Comparison of ENCODE assay signal across 8 cellular contexts in the genomic region with DNA sequence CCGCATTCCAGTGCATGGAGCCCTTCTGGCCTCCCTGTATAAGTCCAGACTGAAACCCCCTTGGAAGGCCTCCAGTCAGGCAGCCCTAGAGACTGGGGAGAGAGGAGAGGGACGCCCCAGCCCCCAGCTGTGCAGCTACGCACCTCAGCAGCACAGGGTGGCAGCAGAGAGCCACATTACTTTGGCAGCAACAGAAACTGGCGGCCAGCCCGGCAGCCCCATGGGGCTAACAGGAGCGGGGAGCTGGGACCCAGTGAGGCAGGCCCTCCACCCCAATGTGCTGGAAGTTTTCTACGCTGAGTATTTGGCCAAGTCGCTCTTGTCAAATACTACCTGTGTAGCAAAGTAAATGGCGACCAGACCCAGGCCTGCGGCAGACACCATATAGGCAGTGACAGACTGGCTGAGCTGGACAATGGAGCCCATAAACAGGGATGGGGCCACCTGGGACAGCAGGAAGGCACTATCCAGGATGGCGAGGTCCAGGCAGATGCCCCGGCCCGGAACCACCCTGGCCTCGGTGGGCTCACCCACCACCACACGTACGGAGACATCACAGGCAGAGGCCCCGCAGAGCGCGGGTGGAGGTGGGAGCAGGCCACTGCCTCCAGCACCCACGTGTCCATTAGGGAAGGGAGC. TPM values are rescaled to one million over a fixed set of nuclear protein-coding genes. Genes with fewer than 3 reads are reported as not detected.
DNase-seq lines count a peak whose midpoint lies in the region; ATAC-seq and TF ChIP-seq lines count a peak whose summit lies in the region.

No MANE protein-coding gene starts in this region.

- no peak overlapping the region for H2AFZ ChIP-seq in HCT116 (ENCODE audit: low read depth, low read length, poor library complexity, severe bottlenecking)

- 35% methylated on average over 20 of the region's 20 CpGs; no CpG with 5 or more reads in 1 of the 2 donors for WGBS in body of pancreas, 2 donors

- H3K9ac ChIP-seq in HCT116 (ENCODE audit: low read length): no peak overlapping the region

- peaks cover 0 to 2% (median 0%) of the 10 kb centered on the region in 6 donors for H3K9me3 Mint-ChIP-seq in immature natural killer cell

- RAD21 ChIA-PET in HCT116 (lab: Charles Lee; ENCODE audit: low non-redundant PET in 1 of 2, low total read pairs in 2 of 2, uncharacterized antibody in 2 of 2, unreplicated experiment in 2 of 2): interaction anchor here (1.1 to 3.2 kb wide), 7 partner anchors 52 to 319 kb away, joined by 5 to 45 read pairs (median 15); no protein-coding TSS in a partner anchor

- no peaks in the 10 kb centered on the region for H3K4me1 Mint-ChIP-seq in immature natural killer cell

- peak; percentile 90 for ATAC-seq in HCT116
- peak; percentile 83 for ATAC-seq in body of pancreas
- ATAC-seq in GM21723 (IDR thresholded peaks at IDR 0.05; ENCODE audit: unreplicated experiment): no peak

- CTCF ChIA-PET in HCT116 (lab: Charles Lee): interaction anchor here (0.7 to 7.4 kb wide), 26 partner anchors 10 to 319 kb away, joined by 3 to 230 read pairs (median 8); a partner anchor contains a TSS

- H3K27me3 Mint-ChIP-seq in immature natural killer cell (ENCODE audit: low read depth in 3 of 3): peaks cover 0 to 3% (median 3%) of the 10 kb centered on the region in 3 donors

- H3K9me3 ChIP-seq in HCT116 (ENCODE audit: control insufficient read depth in 1 of 2, insufficient read depth in 1 of 2, low read depth in 1 of 2, low read length in 2 of 2) (no peaks in the 10 kb centered on the region), body of pancreas (no peaks in the 10 kb centered on the region)

- DNase-seq in EH (ENCODE audit: low read depth): peak; percentile 69
- no peak for DNase-seq in HCT116 (ENCODE audit: low read depth, low spot score)
- DNase-seq in NCI-H1105 (lab: John Stamatoyannopoulos, UW): peak; percentile 60
- peak; percentile 75 for DNase-seq in UCSD-AML1 (lab: John Stamatoyannopoulos, UW; ENCODE audit: unreplicated experiment)
- DNase-seq in body of pancreas: peak; percentile 82 to 91 (median 84)
- peak; percentile 53 to 65 (median 60) for DNase-seq in immature natural killer cell
- DNase-seq in stimulated activated CD4-positive, alpha-beta T cell treated with anti-CD3 and anti-CD28 coated beads, Interleukin-15, amount 100 ng/mL, for 1 hour (ENCODE audit: low read depth in 1 of 2, low spot score in 1 of 2): peak; percentile 44 to 64

- H3K36me3 ChIP-seq in HCT116 (ENCODE audit: control insufficient read depth in 1 of 2, insufficient read depth in 2 of 2, low read length in 2 of 2): no peaks in the 10 kb centered on the region; a peak in 1 of 4 replicates
- no peaks in the 10 kb centered on the region for H3K36me3 ChIP-seq in body of pancreas (replicated peaks in 1 of 2; ENCODE audit: insufficient read depth in 1 of 2, low read depth in 2 of 2)

- no peaks in the 10 kb centered on the region for H3K9me2 ChIP-seq in HCT116 (ENCODE audit: insufficient read depth)

- no peaks in the 10 kb centered on the region for H3K79me2 ChIP-seq in HCT116 (ENCODE audit: insufficient read depth, low read length)

- H3K4me3 Mint-ChIP-seq in immature natural killer cell: no peak overlapping the region

- H3K4me1 ChIP-seq in HCT116 (ENCODE audit: control insufficient read depth in 1 of 2, insufficient read depth in 2 of 2, low read length in 2 of 2) (peaks cover 4 to 10% of the 10 kb centered on the region in 2 experiments), body of pancreas (peaks cover 8% of the 10 kb centered on the region)

- H3K27me3 ChIP-seq in HCT116 (ENCODE audit: insufficient read depth, low read length) (no peaks in the 10 kb centered on the region), body of pancreas (no peaks in the 10 kb centered on the region)

- POLR2A ChIA-PET in HCT116 (lab: Charles Lee): interaction anchor here (0.6 to 2.1 kb wide), 4 partner anchors 12 to 398 kb away, joined by 3 to 16 read pairs (median 6); no protein-coding TSS in a partner anchor

- H3K27ac ChIP-seq in HCT116 (ENCODE audit: low read depth, low read length) (no peak overlapping the region), body of pancreas (no peak overlapping the region)

- H3K27ac Mint-ChIP-seq in immature natural killer cell: no peak overlapping the region

- no peak overlapping the region for H3K4me3 ChIP-seq in HCT116 (replicated peaks in 1 of 2; ENCODE audit: low read depth in 1 of 2, low read length in 2 of 2)
- no peak overlapping the region for H3K4me3 ChIP-seq in body of pancreas

- BruUV-seq in HCT116 (replicated peaks; lab: Mats Ljungman, UMichigan): no TSS peak

- no peaks in the 10 kb centered on the region for H4K20me1 ChIP-seq in HCT116 (ENCODE audit: insufficient read depth)

- intact Hi-C loops in HCT116 (cut with micrococcal nuclease) (loop anchor here (1.0 kb wide), 3 partner anchors 52 to 318 kb away; no protein-coding TSS in a partner anchor), body of pancreas (cut with DNase I) (no loop called here)

- no peaks in the 10 kb centered on the region for H3K36me3 Mint-ChIP-seq in immature natural killer cell

- TF ChIP-seq POLR2A in HCT116 (IDR thresholded peaks at IDR 0.05; ENCODE audit: borderline replicate concordance, extremely low read depth, insufficient read depth, insufficient read length) (no peak), body of pancreas (IDR thresholded peaks at IDR 0.05) (no peak)

- peak; percentile 96 for TF ChIP-seq RAD21 in HCT116 (IDR thresholded peaks at IDR 0.05; ENCODE audit: low read depth)

- no peak overlapping the region for H3K4me2 ChIP-seq in HCT116 (ENCODE audit: low read length)

- peak; percentile 83 to 89 (median 88) for TF ChIP-seq CTCF in HCT116 (IDR thresholded peaks at IDR 0.05 in 2 of 3, conservative IDR thresholded peaks at IDR 0.05 in 1 of 3; ENCODE audit: borderline replicate concordance in 1 of 3, insufficient read depth in 1 of 3, low read depth in 2 of 3, low read length in 2 of 3)
- TF ChIP-seq CTCF in body of pancreas (IDR thresholded peaks at IDR 0.05): peak; percentile 75 to 91 (median 86)

TF ChIP-seq in HCT116, 20 proteins besides CTCF, POLR2A, EP300 and RAD21 (continues in another document):
- TF ChIP-seq ZNF274 (IDR thresholded peaks at IDR 0.05; ENCODE audit: low read depth, low read length) (no peak), SIN3A (IDR thresholded peaks at IDR 0.05; ENCODE audit: low read depth) (no peak), EZH2phosphoT487 (IDR thresholded peaks at IDR 0.05; ENCODE audit: borderline replicate concordance) (no peak), YY1 (IDR thresholded peaks at IDR 0.05; ENCODE audit: extremely low read depth, insufficient replicate concordance, low read depth, low read length) (no peak), SRF (IDR thresholded peaks at IDR 0.05; ENCODE audit: low read depth) (no peak), JUND (IDR thresholded peaks at IDR 0.05) (no peak), CEBPB (IDR thresholded peaks at IDR 0.05; ENCODE audit: low read depth) (no peak), SP1 (IDR thresholded peaks at IDR 0.05; ENCODE audit: low read depth) (no peak), CBX3 (IDR thresholded peaks at IDR 0.05; ENCODE audit: low read depth) (no peak), POLR2AphosphoS5 (IDR thresholded peaks at IDR 0.05; ENCODE audit: low read depth, low read length) (no peak), FOSL1 (IDR thresholded peaks at IDR 0.05; ENCODE audit: low read depth) (no peak), EZH2 (IDR thresholded peaks at IDR 0.05) (no peak), ZFX (IDR thresholded peaks at IDR 0.05) (no peak), ELF1 (IDR thresholded peaks at IDR 0.05; ENCODE audit: borderline replicate concordance, low read depth) (no peak)
- TF ChIP-seq, protein P1, sequence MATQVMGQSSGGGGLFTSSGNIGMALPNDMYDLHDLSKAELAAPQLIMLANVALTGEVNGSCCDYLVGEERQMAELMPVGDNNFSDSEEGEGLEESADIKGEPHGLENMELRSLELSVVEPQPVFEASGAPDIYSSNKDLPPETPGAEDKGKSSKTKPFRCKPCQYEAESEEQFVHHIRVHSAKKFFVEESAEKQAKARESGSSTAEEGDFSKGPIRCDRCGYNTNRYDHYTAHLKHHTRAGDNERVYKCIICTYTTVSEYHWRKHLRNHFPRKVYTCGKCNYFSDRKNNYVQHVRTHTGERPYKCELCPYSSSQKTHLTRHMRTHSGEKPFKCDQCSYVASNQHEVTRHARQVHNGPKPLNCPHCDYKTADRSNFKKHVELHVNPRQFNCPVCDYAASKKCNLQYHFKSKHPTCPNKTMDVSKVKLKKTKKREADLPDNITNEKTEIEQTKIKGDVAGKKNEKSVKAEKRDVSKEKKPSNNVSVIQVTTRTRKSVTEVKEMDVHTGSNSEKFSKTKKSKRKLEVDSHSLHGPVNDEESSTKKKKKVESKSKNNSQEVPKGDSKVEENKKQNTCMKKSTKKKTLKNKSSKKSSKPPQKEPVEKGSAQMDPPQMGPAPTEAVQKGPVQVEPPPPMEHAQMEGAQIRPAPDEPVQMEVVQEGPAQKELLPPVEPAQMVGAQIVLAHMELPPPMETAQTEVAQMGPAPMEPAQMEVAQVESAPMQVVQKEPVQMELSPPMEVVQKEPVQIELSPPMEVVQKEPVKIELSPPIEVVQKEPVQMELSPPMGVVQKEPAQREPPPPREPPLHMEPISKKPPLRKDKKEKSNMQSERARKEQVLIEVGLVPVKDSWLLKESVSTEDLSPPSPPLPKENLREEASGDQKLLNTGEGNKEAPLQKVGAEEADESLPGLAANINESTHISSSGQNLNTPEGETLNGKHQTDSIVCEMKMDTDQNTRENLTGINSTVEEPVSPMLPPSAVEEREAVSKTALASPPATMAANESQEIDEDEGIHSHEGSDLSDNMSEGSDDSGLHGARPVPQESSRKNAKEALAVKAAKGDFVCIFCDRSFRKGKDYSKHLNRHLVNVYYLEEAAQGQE (IDR thresholded peaks at IDR 0.05; ENCODE audit: low read depth): no peak

RNA-seq across cellular contexts. Expression of a gene that starts 21.2 kb away (rescaled TPM):
- total RNA-seq in HCT116 (2021; ENCODE audit: unreplicated experiment) (12.3 TPM), body of pancreas (1 to 10 TPM; 1.3 to 1.6 TPM)
- polyA plus RNA-seq in HCT116 (2012): 11.4 and 12.6 TPM in 2 replicates
- not detected for polyA plus RNA-seq in immature natural killer cell

RNA-seq across cellular contexts. Expression of a gene that starts 27.3 kb away (rescaled TPM):
- total RNA-seq in HCT116 (2021; ENCODE audit: unreplicated experiment) (46.2 TPM), body of pancreas (10 to 100 TPM; 16.6 to 17.8 TPM)
- 5.9 and 6.4 TPM in 2 replicates for polyA plus RNA-seq in HCT116 (2012)
- 1 to 10 TPM; 2.8 to 5.7 (median 3.0) TPM for polyA plus RNA-seq in immature natural killer cell
